Comparison of ENCODE assay signal across 22 cellular contexts in the genomic region with DNA sequence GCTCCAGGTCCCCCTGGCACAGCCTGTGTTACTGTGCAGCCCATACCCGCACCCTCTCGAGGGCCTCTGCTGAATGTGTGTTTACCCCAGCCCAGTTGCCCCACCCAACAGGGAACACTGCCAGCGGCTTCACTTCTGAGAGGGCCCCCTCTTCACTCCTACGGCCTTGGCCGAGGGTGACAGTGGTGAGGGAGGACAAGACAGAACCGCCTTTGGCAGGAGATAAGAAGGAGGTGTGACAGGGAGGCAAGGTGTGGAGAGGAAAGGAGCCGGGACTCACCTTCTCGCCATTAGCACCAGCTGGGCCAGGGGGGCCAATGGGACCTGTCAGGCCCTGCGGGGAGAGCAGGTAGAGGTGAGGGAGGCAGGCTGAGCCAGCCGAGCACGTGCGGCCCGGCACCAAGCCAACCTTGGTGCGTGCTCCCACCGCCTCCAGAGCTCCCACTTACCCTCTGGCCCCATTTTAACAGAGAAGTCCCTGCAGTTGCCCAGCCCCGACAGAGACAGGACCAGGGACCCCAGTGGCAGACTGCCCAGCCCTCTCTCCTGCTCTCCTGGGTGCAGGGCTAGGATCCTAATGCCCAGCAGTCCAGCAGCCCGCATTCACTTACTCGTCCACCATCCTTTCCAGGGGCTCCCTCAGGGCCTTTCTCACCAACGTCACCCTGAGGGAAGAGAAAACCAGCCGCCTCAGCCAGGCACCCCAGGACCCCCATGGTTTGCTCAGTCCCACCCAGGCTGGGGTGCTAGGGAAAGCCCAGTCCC. TPM values are rescaled to one million over a fixed set of nuclear protein-coding genes. Genes with fewer than 3 reads are reported as not detected.
A peak's percentile ranks its signal among the peaks of the same experiment; 100 is the strongest.
DNase-seq lines count a peak whose midpoint lies in the region; ATAC-seq and TF ChIP-seq lines count a peak whose summit lies in the region.
"Had no signal": no experiment of that assay in that cellular context is flagged by ENCODE, and none has a peak within 500 bp of the region (broad histone marks: within the 10 kb centered on the region; RNA-seq: fewer than 3 reads in every experiment).

No MANE protein-coding gene starts in this region.

- H3K79me1 ChIP-seq in trophoblast cell (ENCODE audit: low read length): peaks cover 20% of the 10 kb centered on the region

- H2BK120ac ChIP-seq in trophoblast cell (ENCODE audit: insufficient read depth, low read length, poor library complexity): no peak overlapping the region

- H3K27me3 Mint-ChIP-seq in activated naive CD8-positive, alpha-beta T cell treated with anti-CD3 and anti-CD28 coated beads, Interleukin-2, amount 50 U/mL, for 24 hours: peaks cover 5% of the 10 kb centered on the region
- H3K27me3 Mint-ChIP-seq: CD4-positive, alpha-beta memory T cell had no signal

- H3K4ac ChIP-seq in trophoblast cell (ENCODE audit: low read depth, low read length): no peak overlapping the region

- no peak overlapping the region for H2AFZ ChIP-seq in trophoblast cell (ENCODE audit: insufficient read depth, low read length, poor library complexity)
- H2AFZ ChIP-seq: GM23338, PC-9 had no signal

- no peak overlapping the region for H3K4me3 ChIP-seq in BLaER1 treated with 17β-estradiol and CSF1 and Interleukin-3, amounts not matched to agents 10 nM and 100 nM
- no peak overlapping the region for H3K4me3 ChIP-seq in left lung
- H3K4me3 ChIP-seq in trophoblast cell (ENCODE audit: low read depth, low read length): no peak overlapping the region
- H3K4me3 ChIP-seq: GM12878, GM23338, PC-9, SJCRH30 had no signal

- TF ChIP-seq CTCF in left lung (IDR thresholded peaks at IDR 0.05): no peak

- H3K4me3 Mint-ChIP-seq in activated naive CD8-positive, alpha-beta T cell treated with anti-CD3 and anti-CD28 coated beads, Interleukin-2, amount 50 U/mL, for 24 hours: no peak overlapping the region
- H3K4me3 Mint-ChIP-seq: CD4-positive, alpha-beta memory T cell; GM23338 had no signal

- no peak overlapping the region for H4K12ac ChIP-seq in trophoblast cell (ENCODE audit: low read depth, low read length)

- no peak overlapping the region for H4K8ac ChIP-seq in trophoblast cell (ENCODE audit: low read depth, low read length)

- no peaks in the 10 kb centered on the region for H3K36me3 ChIP-seq in BLaER1 treated with 17β-estradiol and CSF1 and Interleukin-3, amounts not matched to agents 10 nM and 100 nM
- H3K36me3 ChIP-seq in left lung (no peaks in the 10 kb centered on the region), trophoblast cell (ENCODE audit: control insufficient read depth in 1 of 2, insufficient read depth in 2 of 2, low read length in 2 of 2) (peaks cover 79 to 80% of the 10 kb centered on the region in 2 experiments)
- H3K36me3 ChIP-seq: BE2C had no signal

- intact Hi-C loops in left lung (cut with DNase I): no loop called here

- no peaks in the 10 kb centered on the region for H3K9me3 Mint-ChIP-seq in activated naive CD8-positive, alpha-beta T cell treated with anti-CD3 and anti-CD28 coated beads, Interleukin-2, amount 50 U/mL, for 24 hours
- H3K9me3 Mint-ChIP-seq: CD4-positive, alpha-beta memory T cell; GM23338 had no signal

- H3K4me2 ChIP-seq in BLaER1 treated with 17β-estradiol and CSF1 and Interleukin-3, amounts not matched to agents 10 nM and 100 nM: peak overlapping the region in 6 of 11 experiments; percentile 3 to 79 (median 64); a peak in 6 of 22 replicates
- no peak overlapping the region for H3K4me2 ChIP-seq in trophoblast cell (ENCODE audit: low read length)
- H3K4me2 ChIP-seq: GM23338, PC-9 had no signal

- no peak overlapping the region for H2AK5ac ChIP-seq in trophoblast cell (ENCODE audit: low read length)

- no peaks in the 10 kb centered on the region for H3K9me3 ChIP-seq in BLaER1 treated with 17β-estradiol and CSF1 and Interleukin-3, amounts not matched to agents 10 nM and 100 nM (replicated peaks in 1 of 11)
- H3K9me3 ChIP-seq in left lung (no peaks in the 10 kb centered on the region), trophoblast cell (ENCODE audit: insufficient read depth, low read depth, low read length) (peaks cover 10% of the 10 kb centered on the region)
- H3K9me3 ChIP-seq: BE2C, SJCRH30 had no signal

- no peak overlapping the region for H3K9ac ChIP-seq in BLaER1 treated with 17β-estradiol and CSF1 and Interleukin-3, amounts not matched to agents 10 nM and 100 nM
- H3K9ac ChIP-seq in trophoblast cell (ENCODE audit: low read length): no peak overlapping the region

- no peaks in the 10 kb centered on the region; a peak in 3 of 22 replicates for H4K20me1 ChIP-seq in BLaER1 treated with 17β-estradiol and CSF1 and Interleukin-3, amounts not matched to agents 10 nM and 100 nM

- H3K36me3 Mint-ChIP-seq in activated naive CD8-positive, alpha-beta T cell treated with anti-CD3 and anti-CD28 coated beads, Interleukin-2, amount 50 U/mL, for 24 hours (ENCODE audit: low read depth): no peaks in the 10 kb centered on the region
- H3K36me3 Mint-ChIP-seq: CD4-positive, alpha-beta memory T cell had no signal

- no peaks in the 10 kb centered on the region for H3K4me1 Mint-ChIP-seq in activated naive CD8-positive, alpha-beta T cell treated with anti-CD3 and anti-CD28 coated beads, Interleukin-2, amount 50 U/mL, for 24 hours
- H3K4me1 Mint-ChIP-seq: CD4-positive, alpha-beta memory T cell had no signal

- peak overlapping the region; percentile 9 for H4K91ac ChIP-seq in trophoblast cell (ENCODE audit: low read depth, low read length)

- no peak overlapping the region for H3K18ac ChIP-seq in trophoblast cell (ENCODE audit: low read length)

- DNase-seq in NCI-H2029 (lab: John Stamatoyannopoulos, UW) (peak; percentile 22), left lung (peak in 1 of 2 donors; percentile 53), trophoblast cell (no peak), NCI-H2107 treated with DMSO at 0.1 percent for 48 hours (lab: John Stamatoyannopoulos, UW; ENCODE audit: unreplicated experiment) (no peak)
- DNase-seq in activated naive CD8-positive, alpha-beta T cell treated with anti-CD3 and anti-CD28 coated beads, Interleukin-2, amount 50 U/mL, for 24 hours: no peak
- DNase-seq: BE2C, DMS53, EL, NCI-H1436 treated with DMSO at 0.1 percent for 48 hours, NCI-H524, NCI-H82, PC-9, SJCRH30 had no signal

- H3K27ac Mint-ChIP-seq in activated naive CD8-positive, alpha-beta T cell treated with anti-CD3 and anti-CD28 coated beads, Interleukin-2, amount 50 U/mL, for 24 hours: no peak overlapping the region
- H3K27ac Mint-ChIP-seq: CD4-positive, alpha-beta memory T cell; GM23338 had no signal

- H3K23ac ChIP-seq in trophoblast cell (ENCODE audit: low read length): no peak overlapping the region

- H3K4me1 ChIP-seq in BLaER1 treated with 17β-estradiol and CSF1 and Interleukin-3, amounts not matched to agents 10 nM and 100 nM: peaks cover 0 to 70% (median 46%) of the 10 kb centered on the region in 10 experiments; a peak in 17 of 20 replicates
- H3K4me1 ChIP-seq in left lung (no peaks in the 10 kb centered on the region), trophoblast cell (ENCODE audit: control insufficient read depth in 1 of 2, insufficient read depth in 2 of 2, low read length in 2 of 2) (peaks cover 21 to 26% of the 10 kb centered on the region in 2 experiments)
- H3K4me1 ChIP-seq: BE2C, SJCRH30 had no signal

- ATAC-seq in left lung: peak; percentile 73
- no peak for ATAC-seq in GM18873 (IDR thresholded peaks at IDR 0.05; ENCODE audit: low FRiP score, unreplicated experiment)
- no peak for ATAC-seq in activated naive CD8-positive, alpha-beta T cell treated with anti-CD3 and anti-CD28 coated beads, Interleukin-2, amount 50 U/mL, for 24 hours
- ATAC-seq in GM21526 (IDR thresholded peaks at IDR 0.05; ENCODE audit: low FRiP score, unreplicated experiment): no peak
- ATAC-seq: GM12878, GM23338, HCT116 had no signal

- no CpG with 5 or more reads among the region's 20 CpGs for WGBS in trophoblast cell (ENCODE audit: extremely low coverage, insufficient coverage, insufficient read length)

- no peaks in the 10 kb centered on the region for H3K79me2 ChIP-seq in trophoblast cell (ENCODE audit: control insufficient read depth, insufficient read depth, low read length, poor library complexity)

- H3K27me3 ChIP-seq in BLaER1 treated with 17β-estradiol and CSF1 and Interleukin-3, amounts not matched to agents 10 nM and 100 nM: no peaks in the 10 kb centered on the region
- H3K27me3 ChIP-seq in left lung (no peaks in the 10 kb centered on the region), trophoblast cell (ENCODE audit: insufficient read depth, low read length) (no peaks in the 10 kb centered on the region)
- H3K27me3 ChIP-seq: BE2C, SJCRH30 had no signal

- no peak overlapping the region for H3K27ac ChIP-seq in BLaER1 treated with 17β-estradiol and CSF1 and Interleukin-3, amounts not matched to agents 10 nM and 100 nM
- H3K27ac ChIP-seq in left lung (no peak overlapping the region), trophoblast cell (ENCODE audit: low read depth, low read length) (no peak overlapping the region)
- H3K27ac ChIP-seq: PC-9, SJCRH30 had no signal

- H2BK12ac ChIP-seq in trophoblast cell (ENCODE audit: low read length): peak overlapping the region; percentile 8

- no peak overlapping the region for H3K14ac ChIP-seq in trophoblast cell (ENCODE audit: low read length)

- no peak overlapping the region for H2BK5ac ChIP-seq in trophoblast cell (ENCODE audit: low read depth, low read length, poor library complexity)

RNA-seq across cellular contexts. Expression of a gene that starts 18.3 kb away (rescaled TPM):
- 10 to 100 TPM; 43.1 to 66.8 TPM for total RNA-seq in left lung
- 56.8 and 62.0 TPM in 2 replicates for polyA plus RNA-seq in trophoblast cell (2013)

RNA-seq across cellular contexts. Expression of a gene that starts 22.6 kb away (rescaled TPM):
- under 1 TPM in 1 of 2 donors, not detected in 1; 0.06 TPM for total RNA-seq in left lung
- 72.0 and 81.5 TPM in 2 replicates for polyA plus RNA-seq in trophoblast cell (2013)
- total RNA-seq: A172; CD4-positive, alpha-beta memory T cell; M059J; PC-9 had no signal
- polyA plus RNA-seq: CD4-positive, alpha-beta memory T cell had no signal
